In genomic region chr11:65078151-65078550, GRCh38 we compare ENCODE assay signal across 8 cellular contexts. TPM values are rescaled to one million over a fixed set of nuclear protein-coding genes. Genes with fewer than 3 reads are reported as not detected.
DNase-seq lines count a peak whose midpoint lies in the region; ATAC-seq, FAIRE-seq and TF ChIP-seq lines count a peak whose summit lies in the region.

No MANE protein-coding gene starts in this region.

- H3K27ac ChIP-seq in astrocyte (ENCODE audit: low read depth, low read length): no peak overlapping the region

- no peak overlapping the region for H3K4me3 ChIP-seq in astrocyte (ENCODE audit: insufficient read depth, low read depth, low read length)

- peaks cover 4% of the 10 kb centered on the region for H4K20me1 ChIP-seq in astrocyte (ENCODE audit: insufficient read depth, low read length)

- DNase-seq in DMS114 treated with DMSO at 0.1 percent for 48 hours (lab: John Stamatoyannopoulos, UW; ENCODE audit: unreplicated experiment) (peak; percentile 28), HK-2 (ENCODE audit: unreplicated experiment) (peak; percentile 20), T follicular helper cell (ENCODE audit: low read depth) (peak; percentile 61), astrocyte (ENCODE audit: low read depth) (no peak), left kidney (ENCODE audit: low read depth, low spot score) (peak; percentile 56), T1000 (lab: John Stamatoyannopoulos, UW) (no peak)
- DNase-seq in stimulated activated CD8-positive, alpha-beta memory T cell treated with anti-CD3 and anti-CD28 coated beads, Interleukin-2, amount 100 ng/mL, for 48 hours (ENCODE audit: low read depth in 2 of 2): peak; percentile 43 to 47

- no peaks in the 10 kb centered on the region for H3K9me3 ChIP-seq in astrocyte (ENCODE audit: insufficient read depth, low read depth, low read length)

- H3K27ac Mint-ChIP-seq in astrocyte (ENCODE audit: unreplicated experiment): no peak overlapping the region

- no peaks in the 10 kb centered on the region for H3K27me3 ChIP-seq in astrocyte (ENCODE audit: insufficient read depth, low read length)

- no peak overlapping the region for H3K4me3 Mint-ChIP-seq in astrocyte (ENCODE audit: unreplicated experiment)

- H3K36me3 Mint-ChIP-seq in astrocyte (ENCODE audit: low read depth, unreplicated experiment): no peaks in the 10 kb centered on the region

- H3K4me1 ChIP-seq in astrocyte (ENCODE audit: insufficient read depth, low read length): peaks cover 4% of the 10 kb centered on the region

- H3K4me1 Mint-ChIP-seq in astrocyte (ENCODE audit: low read depth, unreplicated experiment): no peaks in the 10 kb centered on the region

- peaks cover 13% of the 10 kb centered on the region for H3K36me3 ChIP-seq in astrocyte (ENCODE audit: insufficient read depth, low read length)

- no peak overlapping the region for H3K9ac ChIP-seq in astrocyte (ENCODE audit: low read length)

- H3K9me3 Mint-ChIP-seq in astrocyte (ENCODE audit: unreplicated experiment): no peaks in the 10 kb centered on the region

- ATAC-seq in HG02884 (IDR thresholded peaks at IDR 0.05; ENCODE audit: unreplicated experiment): no peak

- FAIRE-seq in astrocyte (lab: Jason Lieb, UNC): no peak

- no peak overlapping the region for H2AFZ ChIP-seq in astrocyte (ENCODE audit: low read depth, low read length)

- H3K27me3 Mint-ChIP-seq in astrocyte (ENCODE audit: low read depth, unreplicated experiment): no peaks in the 10 kb centered on the region

- H3K79me2 ChIP-seq in astrocyte (ENCODE audit: insufficient read depth, low read length): peaks cover 50% of the 10 kb centered on the region

- no peak overlapping the region for H3K4me2 ChIP-seq in astrocyte (ENCODE audit: low read length)

- TF ChIP-seq CTCF in astrocyte (IDR thresholded peaks at IDR 0.05; ENCODE audit: insufficient read depth, low read depth, low read length): peak; percentile 50

RNA-seq across cellular contexts. Expression of gene CDCA5, which starts 5.7 kb away (rescaled TPM):
- 6.0 and 6.3 TPM in 2 replicates for total RNA-seq in astrocyte

RNA-seq across cellular contexts. Expression of gene ZFPL1, which starts 5.9 kb away (rescaled TPM):
- total RNA-seq in astrocyte: 37.9 and 46.3 TPM in 2 replicates

RNA-seq across cellular contexts. Expression of gene VPS51, which starts 17.9 kb away (rescaled TPM):
- total RNA-seq in astrocyte: 40.0 and 41.4 TPM in 2 replicates

RNA-seq across cellular contexts. Expression of gene NAALADL1, which starts 19.8 kb away (rescaled TPM):
- not detected in 2 replicates for total RNA-seq in astrocyte

RNA-seq across cellular contexts. Expression of gene TM7SF2, which starts 33.5 kb away (rescaled TPM):
- 18.0 and 23.9 TPM in 2 replicates for total RNA-seq in astrocyte

Comparison
In these comparisons a context has a peak if more than half of its experiments do, and no peak if none do; other contexts are left out.
1. DNase-seq: peak in DMS114 treated with DMSO at 0.1 percent for 48 hours (single experiment), HK-2 (single experiment), T follicular helper cell (single experiment), left kidney (single experiment) and stimulated activated CD8-positive, alpha-beta memory T cell treated with anti-CD3 and anti-CD28 coated beads, Interleukin-2, amount 100 ng/mL, for 48 hours (2 of 2); none in astrocyte (single experiment) and T1000 (single experiment).